Comparison of ENCODE assay signal across 1 cellular context in genomic region chr21:45304945-45305344, GRCh38.
TF ChIP-seq lines count a peak whose summit lies in the region.

No MANE protein-coding gene starts in this region.

TF ChIP-seq in WTC11, 78 proteins besides CTCF, POLR2A, EP300 and RAD21 (continued from another document):
- TF ChIP-seq, protein P1, sequence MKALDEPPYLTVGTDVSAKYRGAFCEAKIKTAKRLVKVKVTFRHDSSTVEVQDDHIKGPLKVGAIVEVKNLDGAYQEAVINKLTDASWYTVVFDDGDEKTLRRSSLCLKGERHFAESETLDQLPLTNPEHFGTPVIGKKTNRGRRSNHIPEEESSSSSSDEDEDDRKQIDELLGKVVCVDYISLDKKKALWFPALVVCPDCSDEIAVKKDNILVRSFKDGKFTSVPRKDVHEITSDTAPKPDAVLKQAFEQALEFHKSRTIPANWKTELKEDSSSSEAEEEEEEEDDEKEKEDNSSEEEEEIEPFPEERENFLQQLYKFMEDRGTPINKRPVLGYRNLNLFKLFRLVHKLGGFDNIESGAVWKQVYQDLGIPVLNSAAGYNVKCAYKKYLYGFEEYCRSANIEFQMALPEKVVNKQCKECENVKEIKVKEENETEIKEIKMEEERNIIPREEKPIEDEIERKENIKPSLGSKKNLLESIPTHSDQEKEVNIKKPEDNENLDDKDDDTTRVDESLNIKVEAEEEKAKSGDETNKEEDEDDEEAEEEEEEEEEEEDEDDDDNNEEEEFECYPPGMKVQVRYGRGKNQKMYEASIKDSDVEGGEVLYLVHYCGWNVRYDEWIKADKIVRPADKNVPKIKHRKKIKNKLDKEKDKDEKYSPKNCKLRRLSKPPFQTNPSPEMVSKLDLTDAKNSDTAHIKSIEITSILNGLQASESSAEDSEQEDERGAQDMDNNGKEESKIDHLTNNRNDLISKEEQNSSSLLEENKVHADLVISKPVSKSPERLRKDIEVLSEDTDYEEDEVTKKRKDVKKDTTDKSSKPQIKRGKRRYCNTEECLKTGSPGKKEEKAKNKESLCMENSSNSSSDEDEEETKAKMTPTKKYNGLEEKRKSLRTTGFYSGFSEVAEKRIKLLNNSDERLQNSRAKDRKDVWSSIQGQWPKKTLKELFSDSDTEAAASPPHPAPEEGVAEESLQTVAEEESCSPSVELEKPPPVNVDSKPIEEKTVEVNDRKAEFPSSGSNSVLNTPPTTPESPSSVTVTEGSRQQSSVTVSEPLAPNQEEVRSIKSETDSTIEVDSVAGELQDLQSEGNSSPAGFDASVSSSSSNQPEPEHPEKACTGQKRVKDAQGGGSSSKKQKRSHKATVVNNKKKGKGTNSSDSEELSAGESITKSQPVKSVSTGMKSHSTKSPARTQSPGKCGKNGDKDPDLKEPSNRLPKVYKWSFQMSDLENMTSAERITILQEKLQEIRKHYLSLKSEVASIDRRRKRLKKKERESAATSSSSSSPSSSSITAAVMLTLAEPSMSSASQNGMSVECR (CRISPR knock-in tag; IDR thresholded peaks at IDR 0.05; ENCODE audit: borderline replicate concordance): no peak
- TF ChIP-seq, protein P2, sequence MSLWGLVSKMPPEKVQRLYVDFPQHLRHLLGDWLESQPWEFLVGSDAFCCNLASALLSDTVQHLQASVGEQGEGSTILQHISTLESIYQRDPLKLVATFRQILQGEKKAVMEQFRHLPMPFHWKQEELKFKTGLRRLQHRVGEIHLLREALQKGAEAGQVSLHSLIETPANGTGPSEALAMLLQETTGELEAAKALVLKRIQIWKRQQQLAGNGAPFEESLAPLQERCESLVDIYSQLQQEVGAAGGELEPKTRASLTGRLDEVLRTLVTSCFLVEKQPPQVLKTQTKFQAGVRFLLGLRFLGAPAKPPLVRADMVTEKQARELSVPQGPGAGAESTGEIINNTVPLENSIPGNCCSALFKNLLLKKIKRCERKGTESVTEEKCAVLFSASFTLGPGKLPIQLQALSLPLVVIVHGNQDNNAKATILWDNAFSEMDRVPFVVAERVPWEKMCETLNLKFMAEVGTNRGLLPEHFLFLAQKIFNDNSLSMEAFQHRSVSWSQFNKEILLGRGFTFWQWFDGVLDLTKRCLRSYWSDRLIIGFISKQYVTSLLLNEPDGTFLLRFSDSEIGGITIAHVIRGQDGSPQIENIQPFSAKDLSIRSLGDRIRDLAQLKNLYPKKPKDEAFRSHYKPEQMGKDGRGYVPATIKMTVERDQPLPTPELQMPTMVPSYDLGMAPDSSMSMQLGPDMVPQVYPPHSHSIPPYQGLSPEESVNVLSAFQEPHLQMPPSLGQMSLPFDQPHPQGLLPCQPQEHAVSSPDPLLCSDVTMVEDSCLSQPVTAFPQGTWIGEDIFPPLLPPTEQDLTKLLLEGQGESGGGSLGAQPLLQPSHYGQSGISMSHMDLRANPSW (CRISPR knock-in tag; conservative IDR thresholded peaks at IDR 0.05; ENCODE audit: low read depth): no peak
- TF ChIP-seq ZNF263 (CRISPR knock-in tag; IDR thresholded peaks at IDR 0.05; ENCODE audit: low read depth) (no peak), CREB1 (CRISPR knock-in tag; IDR thresholded peaks at IDR 0.05) (no peak), GTF2I (CRISPR knock-in tag; conservative IDR thresholded peaks at IDR 0.05) (no peak)
TF ChIP-seq in WTC11: peak in this region for 0.
